ENCODE assay signal across 26 cellular contexts in genomic region chr4:8098506-8098905, GRCh38.
"Had no signal": no experiment of that assay in that cellular context is flagged by ENCODE, and none has a peak within 500 bp of the region (broad histone marks: within the 10 kb centered on the region; RNA-seq: fewer than 3 reads in every experiment).

No MANE protein-coding gene starts in this region.

- H3K4me1 Mint-ChIP-seq: activated CD4-positive, alpha-beta memory T cell treated with anti-CD3 and anti-CD28 coated beads, Interleukin-2, amount 10 ng/mL, durations not matched to agents 7 days and 5 days; activated CD4-positive, alpha-beta T cell treated with anti-CD3 and anti-CD28 coated beads, Interleukin-2, amount 10 ng/mL, durations not matched to agents 7 days and 5 days; activated naive CD4-positive, alpha-beta T cell treated with anti-CD3 and anti-CD28 coated beads, Interleukin-2, amount 10 ng/mL, durations not matched to agents 7 days and 5 days; activated naive CD8-positive, alpha-beta T cell treated with anti-CD3 and anti-CD28 coated beads, Interleukin-2, amount 10 ng/mL, durations not matched to agents 7 days and 5 days; activated T-helper 17 cell treated with anti-CD3 and anti-CD28 coated beads, Interleukin-2, amount 50 U/mL, for 72 hours had no signal

- H3K27ac Mint-ChIP-seq: activated CD4-positive, alpha-beta memory T cell treated with anti-CD3 and anti-CD28 coated beads, Interleukin-2, amount 10 ng/mL, durations not matched to agents 7 days and 5 days; activated CD4-positive, alpha-beta T cell treated with anti-CD3 and anti-CD28 coated beads, Interleukin-2, amount 10 ng/mL, durations not matched to agents 7 days and 5 days; activated naive CD4-positive, alpha-beta T cell treated with anti-CD3 and anti-CD28 coated beads, Interleukin-2, amount 10 ng/mL, durations not matched to agents 7 days and 5 days; activated naive CD8-positive, alpha-beta T cell treated with anti-CD3 and anti-CD28 coated beads, Interleukin-2, amount 10 ng/mL, durations not matched to agents 7 days and 5 days; activated T-helper 17 cell treated with anti-CD3 and anti-CD28 coated beads, Interleukin-2, amount 50 U/mL, for 72 hours had no signal

- H3K36me3 Mint-ChIP-seq: activated naive CD4-positive, alpha-beta T cell treated with anti-CD3 and anti-CD28 coated beads, Interleukin-2, amount 10 ng/mL, durations not matched to agents 7 days and 5 days; activated naive CD8-positive, alpha-beta T cell treated with anti-CD3 and anti-CD28 coated beads, Interleukin-2, amount 10 ng/mL, durations not matched to agents 7 days and 5 days had no signal

- DNase-seq: activated CD4-positive, alpha-beta memory T cell treated with anti-CD3 and anti-CD28 coated beads, Interleukin-2, amount 10 ng/mL, durations not matched to agents 7 days and 5 days; activated CD4-positive, alpha-beta T cell treated with anti-CD3 and anti-CD28 coated beads, Interleukin-2, amount 10 ng/mL, durations not matched to agents 7 days and 5 days; activated CD4-positive, CD25-positive, alpha-beta regulatory T cell; activated gamma-delta T cell; activated naive CD4-positive, alpha-beta T cell treated with anti-CD3 and anti-CD28 coated beads, Interleukin-2, amount 10 ng/mL, durations not matched to agents 7 days and 5 days; activated naive CD8-positive, alpha-beta T cell treated with anti-CD3 and anti-CD28 coated beads, Interleukin-2, amount 10 ng/mL, durations not matched to agents 7 days and 5 days; activated T-cell treated with anti-CD3 and anti-CD28 coated beads for 4 hours; activated T-cell treated with anti-CD3 and anti-CD28 coated beads, Interleukin-2, amount 50 U/mL, for 48 hours; adrenal gland; anterior cingulate cortex; Karpas-422; MM.1S; NCI-H1105 treated with DMSO at 0.1 percent for 48 hours; NCI-H1436 treated with DMSO at 0.1 percent for 48 hours; NCI-H187; NCI-H2081; NCI-H510A treated with DMSO at 0.1 percent for 48 hours; NCI-H69; NK-92 treated with Interleukin-12 subunit alpha and Interleukin-12 subunit beta, amount 100 ng/mL, for 24 hours; OCI-M1; SIG-M5; T-helper 1 cell had no signal

- H3K27ac ChIP-seq: SK-N-MC, VCaP had no signal

- H3K36me3 ChIP-seq: adrenal gland had no signal

- H3K4me3 Mint-ChIP-seq: activated CD4-positive, alpha-beta memory T cell treated with anti-CD3 and anti-CD28 coated beads, Interleukin-2, amount 10 ng/mL, durations not matched to agents 7 days and 5 days; activated CD4-positive, alpha-beta T cell treated with anti-CD3 and anti-CD28 coated beads, Interleukin-2, amount 10 ng/mL, durations not matched to agents 7 days and 5 days; activated naive CD4-positive, alpha-beta T cell treated with anti-CD3 and anti-CD28 coated beads, Interleukin-2, amount 10 ng/mL, durations not matched to agents 7 days and 5 days; activated naive CD8-positive, alpha-beta T cell treated with anti-CD3 and anti-CD28 coated beads, Interleukin-2, amount 10 ng/mL, durations not matched to agents 7 days and 5 days; activated T-helper 17 cell treated with anti-CD3 and anti-CD28 coated beads, Interleukin-2, amount 50 U/mL, for 72 hours had no signal

- ATAC-seq: activated T-helper 17 cell treated with anti-CD3 and anti-CD28 coated beads, Interleukin-2, amount 50 U/mL, for 72 hours; Panc1 had no signal

- H3K4me3 ChIP-seq: adrenal gland, SK-N-MC had no signal

- H3K27me3 Mint-ChIP-seq: activated CD4-positive, alpha-beta memory T cell treated with anti-CD3 and anti-CD28 coated beads, Interleukin-2, amount 10 ng/mL, durations not matched to agents 7 days and 5 days; activated CD4-positive, alpha-beta T cell treated with anti-CD3 and anti-CD28 coated beads, Interleukin-2, amount 10 ng/mL, durations not matched to agents 7 days and 5 days; activated T-helper 17 cell treated with anti-CD3 and anti-CD28 coated beads, Interleukin-2, amount 50 U/mL, for 72 hours had no signal

- H3K27me3 ChIP-seq: adrenal gland had no signal
